8 cellular contexts compared by ENCODE assay signal in the genomic region with DNA sequence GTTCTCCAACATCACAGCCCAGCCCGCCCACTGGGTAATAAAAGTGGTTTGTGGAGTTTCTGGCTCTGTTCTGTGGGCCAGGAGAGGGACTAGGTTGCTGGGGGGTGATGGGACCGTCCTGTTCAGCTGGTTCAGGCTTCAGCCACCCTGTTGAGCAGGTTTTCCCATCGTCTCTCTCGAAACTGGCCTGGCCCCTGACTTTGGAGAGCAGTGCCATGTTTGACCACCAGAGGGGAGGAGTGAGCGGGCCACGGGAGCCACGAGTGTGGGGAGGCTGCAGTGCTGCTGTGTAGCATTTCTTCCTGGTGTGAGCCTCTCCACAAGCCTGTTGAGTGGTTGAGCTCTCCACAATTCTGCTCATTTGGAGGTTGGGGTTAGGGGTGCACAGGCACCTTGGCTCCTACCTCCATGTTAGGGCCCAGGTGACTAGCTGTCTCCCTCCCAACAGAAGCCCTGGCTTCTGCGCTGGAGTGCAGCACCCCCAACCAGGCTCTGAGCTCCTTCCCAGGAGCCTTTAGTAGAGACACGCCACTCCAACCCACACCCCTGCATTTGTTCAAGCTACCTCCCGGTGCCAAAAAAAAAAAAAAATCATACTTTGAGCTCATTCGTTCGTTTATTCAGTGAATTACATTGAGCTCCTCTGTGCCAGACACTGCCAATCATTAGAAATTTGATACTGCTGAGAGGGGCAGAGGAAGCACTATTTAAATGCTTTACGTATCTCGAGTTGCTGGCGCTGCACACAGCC. TPM values are rescaled to one million over a fixed set of nuclear protein-coding genes. Genes with fewer than 3 reads are reported as not detected.
DNase-seq lines count a peak whose midpoint lies in the region; ATAC-seq and TF ChIP-seq lines count a peak whose summit lies in the region.

No MANE protein-coding gene starts in this region.

- TF ChIP-seq CTCF in GM12874 (IDR thresholded peaks at IDR 0.05; ENCODE audit: insufficient read depth, low read depth, low read length) (peak; percentile 98), mesothelial cell of epicardium (IDR thresholded peaks at IDR 0.05; ENCODE audit: unreplicated experiment) (peak; percentile 96)

- H3K36me3 Mint-ChIP-seq in activated CD8-positive, alpha-beta T cell treated with anti-CD3 and anti-CD28 coated beads, Interleukin-2, amount 10 ng/mL, durations not matched to agents 7 days and 5 days (ENCODE audit: low read depth), result no peaks in the 10 kb centered on the region
- H3K36me3 Mint-ChIP-seq in mesothelial cell of epicardium, result peaks cover 7% of the 10 kb centered on the region

- no peaks in the 10 kb centered on the region for H3K9me3 ChIP-seq in effector memory CD4-positive, alpha-beta T cell (ENCODE audit: control insufficient read depth, low read length)

- H3K27ac Mint-ChIP-seq in activated CD8-positive, alpha-beta T cell treated with anti-CD3 and anti-CD28 coated beads, Interleukin-2, amount 10 ng/mL, durations not matched to agents 7 days and 5 days, result no peak overlapping the region
- peak overlapping the region; percentile 98 for H3K27ac Mint-ChIP-seq in mesothelial cell of epicardium

- no peaks in the 10 kb centered on the region for H3K36me3 ChIP-seq in effector memory CD4-positive, alpha-beta T cell (ENCODE audit: control insufficient read depth, insufficient read depth, low read length)

- H3K4me1 Mint-ChIP-seq in activated CD8-positive, alpha-beta T cell treated with anti-CD3 and anti-CD28 coated beads, Interleukin-2, amount 10 ng/mL, durations not matched to agents 7 days and 5 days (ENCODE audit: low read depth), result peaks cover 19% of the 10 kb centered on the region
- peaks cover 26% of the 10 kb centered on the region for H3K4me1 Mint-ChIP-seq in mesothelial cell of epicardium

- POLR2A ChIA-PET in activated CD8-positive, alpha-beta T cell treated with anti-CD3 and anti-CD28 coated beads, Interleukin-2, amount 10 ng/mL, durations not matched to agents 7 days and 5 days (lab: Charles Lee), result interaction anchor here (0.5 to 4.0 kb wide), 4 partner anchors 35 to 135 kb away, joined by 3 to 22 read pairs (median 4); partner anchors contain the start of gene VPS18

- no peak overlapping the region for H3K4me3 Mint-ChIP-seq in activated CD8-positive, alpha-beta T cell treated with anti-CD3 and anti-CD28 coated beads, Interleukin-2, amount 10 ng/mL, durations not matched to agents 7 days and 5 days
- no peak overlapping the region for H3K4me3 Mint-ChIP-seq in mesothelial cell of epicardium

- H3K4me3 ChIP-seq in effector memory CD4-positive, alpha-beta T cell (ENCODE audit: insufficient read depth, low read depth, low read length, poor library complexity, severe bottlenecking), result no peak overlapping the region

- ATAC-seq in HG03280 (IDR thresholded peaks at IDR 0.05; ENCODE audit: unreplicated experiment) (peak; percentile 63), GM19328 (IDR thresholded peaks at IDR 0.05; ENCODE audit: unreplicated experiment) (no peak)
- ATAC-seq in activated CD8-positive, alpha-beta T cell treated with anti-CD3 and anti-CD28 coated beads, Interleukin-2, amount 10 ng/mL, durations not matched to agents 7 days and 5 days, result peak; percentile 91

- DNase-seq in NCI-H82 treated with DMSO at 0.1 percent for 48 hours (lab: John Stamatoyannopoulos, UW; ENCODE audit: unreplicated experiment), result peak; percentile 33
- DNase-seq in activated CD8-positive, alpha-beta T cell treated with anti-CD3 and anti-CD28 coated beads, Interleukin-2, amount 10 ng/mL, durations not matched to agents 7 days and 5 days, result peak; percentile 86
- peak; percentile 53 to 57 (median 54) for DNase-seq in effector memory CD4-positive, alpha-beta T cell
- peak; percentile 70 to 96 for DNase-seq in mesothelial cell of epicardium (ENCODE audit: low spot score in 2 of 2, unreplicated experiment in 2 of 2)
- DNase-seq in stimulated activated CD8-positive, alpha-beta memory T cell treated with anti-CD3 and anti-CD28 coated beads, Interleukin-2, amount 100 ng/mL, for 1 hour (ENCODE audit: low read depth in 2 of 2), result peak; percentile 62 to 66

- CTCF ChIA-PET in activated CD8-positive, alpha-beta T cell treated with anti-CD3 and anti-CD28 coated beads, Interleukin-2, amount 10 ng/mL, durations not matched to agents 7 days and 5 days (lab: Charles Lee), result interaction anchor here (0.6 to 4.1 kb wide), 33 partner anchors 11 to 535 kb away, joined by 3 to 79 read pairs (median 3); partner anchors contain the start of genes C15orf62, DNAJC17, INAFM2 and PPP1R14D

- no peaks in the 10 kb centered on the region for H3K9me3 Mint-ChIP-seq in activated CD8-positive, alpha-beta T cell treated with anti-CD3 and anti-CD28 coated beads, Interleukin-2, amount 10 ng/mL, durations not matched to agents 7 days and 5 days (ENCODE audit: insufficient read depth)
- no peaks in the 10 kb centered on the region for H3K9me3 Mint-ChIP-seq in mesothelial cell of epicardium

- H3K27me3 Mint-ChIP-seq in activated CD8-positive, alpha-beta T cell treated with anti-CD3 and anti-CD28 coated beads, Interleukin-2, amount 10 ng/mL, durations not matched to agents 7 days and 5 days (ENCODE audit: low read depth), result peaks cover 3% of the 10 kb centered on the region
- no peaks in the 10 kb centered on the region for H3K27me3 Mint-ChIP-seq in mesothelial cell of epicardium (ENCODE audit: low read depth)

- H3K27ac ChIP-seq in effector memory CD4-positive, alpha-beta T cell (ENCODE audit: insufficient read depth, low read length, poor library complexity, severe bottlenecking), result no peak overlapping the region

- peaks cover 3% of the 10 kb centered on the region for H3K4me1 ChIP-seq in effector memory CD4-positive, alpha-beta T cell (ENCODE audit: control insufficient read depth, insufficient read depth, low read length, poor library complexity, severe bottlenecking)

- no peaks in the 10 kb centered on the region for H3K27me3 ChIP-seq in effector memory CD4-positive, alpha-beta T cell (replicated peaks; ENCODE audit: control insufficient read depth, insufficient read depth, low read length, poor library complexity, severe bottlenecking)

RNA-seq across cellular contexts. Expression of gene SPINT1, which starts 13.9 kb away (rescaled TPM):
- total RNA-seq in activated CD8-positive, alpha-beta T cell treated with anti-CD3 and anti-CD28 coated beads, Interleukin-2, amount 10 ng/mL, durations not matched to agents 7 days and 5 days, result 1 to 10 TPM; 3.1 to 4.3 TPM
- 141 to 152 TPM (median 147 TPM) in 3 replicates for total RNA-seq in mesothelial cell of epicardium

RNA-seq across cellular contexts. Expression of gene RHOV, which starts 16.3 kb away (rescaled TPM):
- not detected for total RNA-seq in activated CD8-positive, alpha-beta T cell treated with anti-CD3 and anti-CD28 coated beads, Interleukin-2, amount 10 ng/mL, durations not matched to agents 7 days and 5 days
- 3.4 to 4.4 TPM (median 3.4 TPM) in 3 replicates for total RNA-seq in mesothelial cell of epicardium

RNA-seq across cellular contexts. Expression of gene PPP1R14D, which starts 29.3 kb away (rescaled TPM):
- not detected for total RNA-seq in activated CD8-positive, alpha-beta T cell treated with anti-CD3 and anti-CD28 coated beads, Interleukin-2, amount 10 ng/mL, durations not matched to agents 7 days and 5 days
- 0.63 to 1.7 TPM (median 1.2 TPM) in 3 replicates for total RNA-seq in mesothelial cell of epicardium

RNA-seq across cellular contexts. Expression of gene VPS18, which starts 36.5 kb away (rescaled TPM):
- total RNA-seq in activated CD8-positive, alpha-beta T cell treated with anti-CD3 and anti-CD28 coated beads, Interleukin-2, amount 10 ng/mL, durations not matched to agents 7 days and 5 days, result 10 to 100 TPM; 17.8 to 18.4 TPM
- total RNA-seq in mesothelial cell of epicardium, result 30.1 to 31.2 TPM (median 30.5 TPM) in 3 replicates

RNA-seq across cellular contexts. Expression of gene DNAJC17, which starts 50.5 kb away (rescaled TPM):
- total RNA-seq in activated CD8-positive, alpha-beta T cell treated with anti-CD3 and anti-CD28 coated beads, Interleukin-2, amount 10 ng/mL, durations not matched to agents 7 days and 5 days, result 10 to 100 TPM; 42.9 to 47.2 TPM
- total RNA-seq in mesothelial cell of epicardium, result 36.4 to 44.3 TPM (median 41.2 TPM) in 3 replicates

Comparison
In these comparisons a context has a peak if more than half of its experiments do, and no peak if none do; other contexts are left out.
1. DNase-seq: peak in every context shown above with its lines; median percentile 86 in activated CD8-positive, alpha-beta T cell treated with anti-CD3 and anti-CD28 coated beads, Interleukin-2, amount 10 ng/mL, durations not matched to agents 7 days and 5 days; 83 in mesothelial cell of epicardium; 64 in stimulated activated CD8-positive, alpha-beta memory T cell treated with anti-CD3 and anti-CD28 coated beads, Interleukin-2, amount 100 ng/mL, for 1 hour; 54 in effector memory CD4-positive, alpha-beta T cell; 33 in NCI-H82 treated with DMSO at 0.1 percent for 48 hours.
2. RNA of gene SPINT1, which starts 13.9 kb away (total RNA-seq): 141 to 152 TPM in mesothelial cell of epicardium; 3.1 to 4.3 TPM in activated CD8-positive, alpha-beta T cell treated with anti-CD3 and anti-CD28 coated beads, Interleukin-2, amount 10 ng/mL, durations not matched to agents 7 days and 5 days; every median in the first group is over 10 times any median in the second.